ENCODE assay signal across 8 cellular contexts in genomic region chr20:50113420-50114224, GRCh38. TPM values are rescaled to one million over a fixed set of nuclear protein-coding genes. Genes with fewer than 3 reads are reported as not detected.
A peak's percentile ranks its signal among the peaks of the same experiment; 100 is the strongest.
DNase-seq lines count a peak whose midpoint lies in the region; ATAC-seq, FAIRE-seq and TF ChIP-seq lines count a peak whose summit lies in the region.

No MANE protein-coding gene starts in this region.

- peaks cover 64% of the 10 kb centered on the region for H3K4me1 Mint-ChIP-seq in activated CD8-positive, alpha-beta T cell treated with anti-CD3 and anti-CD28 coated beads for 36 hours (ENCODE audit: low read depth)
- peaks cover 49 to 73% of the 10 kb centered on the region in 2 donors for H3K4me1 Mint-ChIP-seq in stimulated activated naive B cell treated with anti-CD40 and anti-IgM and Interleukin-4, amounts not matched to agents 10 μg/mL and 1 μg/mL and 100 μg/mL, for 72 hours

- peak overlapping the region; percentile 95 for H3K27ac Mint-ChIP-seq in activated CD8-positive, alpha-beta T cell treated with anti-CD3 and anti-CD28 coated beads for 36 hours
- peak overlapping the region; percentile 99 for H3K27ac Mint-ChIP-seq in stimulated activated naive B cell treated with anti-CD40 and anti-IgM and Interleukin-4, amounts not matched to agents 10 μg/mL and 1 μg/mL and 100 μg/mL, for 72 hours

- H3K4me3 ChIP-seq in iPS-11a (ENCODE audit: low read depth, low read length), result peak overlapping the region; percentile 88

- ATAC-seq in activated CD8-positive, alpha-beta T cell treated with anti-CD3 and anti-CD28 coated beads for 36 hours, result no peak
- ATAC-seq in stimulated activated naive B cell treated with anti-CD40 and anti-IgM and Interleukin-4, amounts not matched to agents 10 μg/mL and 1 μg/mL and 100 μg/mL, for 72 hours (replicated peaks), result no peak
- ATAC-seq in GM21723 (IDR thresholded peaks at IDR 0.05; ENCODE audit: unreplicated experiment) (no peak), HG03280 (IDR thresholded peaks at IDR 0.05; ENCODE audit: unreplicated experiment) (no peak)

- TF ChIP-seq CTCF in activated CD8-positive, alpha-beta T cell treated with anti-CD3 and anti-CD28 coated beads for 36 hours (IDR thresholded peaks at IDR 0.05), result no peak

- peak overlapping the region; percentile 94 for H3K4me3 Mint-ChIP-seq in activated CD8-positive, alpha-beta T cell treated with anti-CD3 and anti-CD28 coated beads for 36 hours
- peak overlapping the region; percentile 90 to 100 for H3K4me3 Mint-ChIP-seq in stimulated activated naive B cell treated with anti-CD40 and anti-IgM and Interleukin-4, amounts not matched to agents 10 μg/mL and 1 μg/mL and 100 μg/mL, for 72 hours

- FAIRE-seq in GM12891 (lab: Jason Lieb, UNC), result no peak

- peaks cover 35% of the 10 kb centered on the region for H3K36me3 Mint-ChIP-seq in activated CD8-positive, alpha-beta T cell treated with anti-CD3 and anti-CD28 coated beads for 36 hours (ENCODE audit: low read depth)
- peaks cover 15 to 22% of the 10 kb centered on the region in 2 donors for H3K36me3 Mint-ChIP-seq in stimulated activated naive B cell treated with anti-CD40 and anti-IgM and Interleukin-4, amounts not matched to agents 10 μg/mL and 1 μg/mL and 100 μg/mL, for 72 hours

- intact Hi-C loops in activated CD8-positive, alpha-beta T cell treated with anti-CD3 and anti-CD28 coated beads for 36 hours (cut with micrococcal nuclease), result loop anchor here (5.0 kb wide), 1 partner anchor 39 kb away; the partner anchor contains the start of gene PEDS1

- CTCF ChIA-PET in activated CD8-positive, alpha-beta T cell treated with anti-CD3 and anti-CD28 coated beads for 36 hours (lab: Charles Lee), result interaction anchor here (0.8 to 3.2 kb wide), 5 partner anchors 25 to 134 kb away, joined by 3 to 11 read pairs (median 3); no protein-coding TSS in a partner anchor

- H3K27me3 Mint-ChIP-seq in activated CD8-positive, alpha-beta T cell treated with anti-CD3 and anti-CD28 coated beads for 36 hours, result no peaks in the 10 kb centered on the region
- H3K27me3 Mint-ChIP-seq in stimulated activated naive B cell treated with anti-CD40 and anti-IgM and Interleukin-4, amounts not matched to agents 10 μg/mL and 1 μg/mL and 100 μg/mL, for 72 hours, result no peaks in the 10 kb centered on the region

- H3K9me3 Mint-ChIP-seq in activated CD8-positive, alpha-beta T cell treated with anti-CD3 and anti-CD28 coated beads for 36 hours, result peaks cover 2% of the 10 kb centered on the region
- peaks cover 0 to 1% of the 10 kb centered on the region in 2 donors for H3K9me3 Mint-ChIP-seq in stimulated activated naive B cell treated with anti-CD40 and anti-IgM and Interleukin-4, amounts not matched to agents 10 μg/mL and 1 μg/mL and 100 μg/mL, for 72 hours

- DNase-seq in NCI-H146 (lab: John Stamatoyannopoulos, UW) (peak; percentile 39), NCI-H146 treated with DMSO at 0.1 percent for 48 hours (lab: John Stamatoyannopoulos, UW; ENCODE audit: unreplicated experiment) (no peak), GM12891 (ENCODE audit: insufficient read length, low spot score) (no peak)
- DNase-seq in activated CD8-positive, alpha-beta T cell treated with anti-CD3 and anti-CD28 coated beads for 36 hours, result no peak
- no peak for DNase-seq in stimulated activated naive B cell treated with anti-CD40 and anti-IgM and Interleukin-4, amounts not matched to agents 10 μg/mL and 1 μg/mL and 100 μg/mL, for 72 hours

- POLR2A ChIA-PET in activated CD8-positive, alpha-beta T cell treated with anti-CD3 and anti-CD28 coated beads for 36 hours (lab: Charles Lee), result interaction anchor here (0.7 to 2.0 kb wide), 8 partner anchors 29 to 405 kb away, joined by 3 to 9 read pairs (median 4); partner anchors contain the start of gene PEDS1

- TF ChIP-seq POLR2A in GM12891 (IDR thresholded peaks at IDR 0.05; ENCODE audit: low read depth, low read length), result no peak

TF ChIP-seq in GM12891, 5 proteins besides CTCF, POLR2A, EP300 and RAD21:
- TF ChIP-seq POLR2AphosphoS5 (IDR thresholded peaks at IDR 0.05; ENCODE audit: low read depth, low read length) (no peak), POU2F2 (IDR thresholded peaks at IDR 0.05; ENCODE audit: low read depth, low read length) (no peak), TAF1 (IDR thresholded peaks at IDR 0.05; ENCODE audit: low read depth, low read length) (no peak), PAX5 (IDR thresholded peaks at IDR 0.05; ENCODE audit: insufficient read depth, low read length, severe bottlenecking) (no peak), SPI1 (IDR thresholded peaks at IDR 0.05; ENCODE audit: low read depth, low read length) (no peak)
TF ChIP-seq in GM12891: peak in this region for 0.

RNA-seq across cellular contexts. Expression of gene UBE2V1, which starts 0.7 kb away (rescaled TPM):
- total RNA-seq in activated CD8-positive, alpha-beta T cell treated with anti-CD3 and anti-CD28 coated beads for 36 hours, result 100 to 1,000 TPM; 112 to 151 TPM
- polyA plus RNA-seq in GM12891 (2012; ENCODE audit: low read depth, missing spikeins), result 104 TPM

RNA-seq across cellular contexts. Expression of gene PEDS1, which starts 39.9 kb away (rescaled TPM):
- 10 to 100 TPM; 16.0 to 17.3 TPM for total RNA-seq in activated CD8-positive, alpha-beta T cell treated with anti-CD3 and anti-CD28 coated beads for 36 hours
- polyA plus RNA-seq in GM12891 (2012; ENCODE audit: low read depth, missing spikeins), result 10.1 TPM
